ENCODE assay signal across 9 cellular contexts in the genomic region with DNA sequence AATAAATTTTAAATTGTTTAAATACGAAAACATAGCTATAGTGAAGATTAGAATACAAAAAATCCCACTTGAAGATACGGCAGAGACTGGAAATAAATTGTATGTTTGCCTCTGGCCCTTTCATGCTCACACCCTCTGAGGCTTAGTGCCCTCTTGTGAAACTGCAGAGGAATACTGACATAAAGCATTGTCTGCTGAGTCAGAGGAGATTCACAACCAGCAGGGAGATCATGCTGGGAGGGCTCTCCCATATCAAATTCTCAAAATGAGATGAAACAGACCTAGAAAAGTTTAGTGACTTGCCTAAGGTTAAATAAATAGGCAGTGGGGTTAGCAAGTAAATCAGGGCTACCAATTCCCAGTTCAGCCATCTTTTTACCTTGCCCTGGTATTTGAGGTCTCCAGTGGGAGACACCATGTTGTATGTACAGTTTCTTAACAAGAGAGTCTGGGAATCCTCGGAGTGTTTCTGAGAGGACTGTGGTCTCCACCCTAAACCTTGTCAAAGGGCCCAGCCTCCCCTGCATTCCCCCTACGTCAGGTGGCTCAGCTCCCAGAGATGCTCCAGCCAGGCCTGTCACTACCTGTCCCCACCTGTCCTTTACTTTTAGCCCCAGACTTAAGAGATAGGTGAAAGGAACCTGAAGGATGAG.
DNase-seq lines count a peak whose midpoint lies in the region; ATAC-seq and TF ChIP-seq lines count a peak whose summit lies in the region.
"Had no signal": no experiment of that assay in that cellular context is flagged by ENCODE, and none has a peak within 500 bp of the region (broad histone marks: within the 10 kb centered on the region; RNA-seq: fewer than 3 reads in every experiment).

No MANE protein-coding gene starts in this region.

- H3K27me3 Mint-ChIP-seq in activated naive CD8-positive, alpha-beta T cell treated with anti-CD3 and anti-CD28 coated beads, Interleukin-2, amount 10 ng/mL, durations not matched to agents 7 days and 5 days: no peaks in the 10 kb centered on the region
- no peaks in the 10 kb centered on the region for H3K27me3 Mint-ChIP-seq in activated naive CD8-positive, alpha-beta T cell treated with anti-CD3 and anti-CD28 coated beads for 36 hours
- H3K27me3 Mint-ChIP-seq: activated CD8-positive, alpha-beta T cell treated with anti-CD3 and anti-CD28 coated beads for 36 hours had no signal

- H3K4me3 ChIP-seq in SJSA1 (no peak overlapping the region), fibroblast of villous mesenchyme (ENCODE audit: low read depth, low read length) (no peak overlapping the region), upper lobe of right lung (no peak overlapping the region)

- H3K36me3 ChIP-seq in SJSA1 (no peaks in the 10 kb centered on the region), upper lobe of right lung (no peaks in the 10 kb centered on the region)

- H3K9me3 ChIP-seq in SJSA1 (replicated peaks): no peaks in the 10 kb centered on the region
- H3K9me3 ChIP-seq in upper lobe of right lung: no peaks in the 10 kb centered on the region

- TF ChIP-seq CTCF in fibroblast of villous mesenchyme (IDR thresholded peaks at IDR 0.05; ENCODE audit: insufficient read depth, low read depth, low read length) (peak; percentile 32), upper lobe of right lung (IDR thresholded peaks at IDR 0.05) (peak; percentile 16)

- ATAC-seq in activated naive CD8-positive, alpha-beta T cell treated with anti-CD3 and anti-CD28 coated beads, Interleukin-2, amount 10 ng/mL, durations not matched to agents 7 days and 5 days (ENCODE audit: low read depth): no peak
- ATAC-seq in upper lobe of right lung (peak; percentile 66), GM18505 (IDR thresholded peaks at IDR 0.05; ENCODE audit: unreplicated experiment) (no peak)
- ATAC-seq: activated CD8-positive, alpha-beta T cell treated with anti-CD3 and anti-CD28 coated beads for 36 hours had no signal

- no peaks in the 10 kb centered on the region for H3K27me3 ChIP-seq in SJSA1 (replicated peaks)
- no peaks in the 10 kb centered on the region for H3K27me3 ChIP-seq in upper lobe of right lung

- no peak for DNase-seq in activated naive CD8-positive, alpha-beta T cell treated with anti-CD3 and anti-CD28 coated beads, Interleukin-2, amount 10 ng/mL, durations not matched to agents 7 days and 5 days
- no peak for DNase-seq in activated naive CD8-positive, alpha-beta T cell treated with anti-CD3 and anti-CD28 coated beads for 36 hours
- peak; percentile 42 to 43 for DNase-seq in SJSA1 (ENCODE audit: low read depth in 1 of 2, low spot score in 2 of 2)
- DNase-seq in fibroblast of villous mesenchyme (ENCODE audit: low read depth): peak; percentile 86
- no peak for DNase-seq in upper lobe of right lung
- DNase-seq in posterior cingulate gyrus: no peak
- DNase-seq in activated CD8-positive, alpha-beta memory T cell treated with anti-CD3 and anti-CD28 coated beads, Interleukin-2, amount 50 U/mL, for 4 hours: no peak
- DNase-seq: activated CD8-positive, alpha-beta T cell treated with anti-CD3 and anti-CD28 coated beads for 36 hours had no signal

- H3K27ac ChIP-seq in SJSA1 (peak overlapping the region; percentile 44), upper lobe of right lung (no peak overlapping the region)

- H3K4me3 Mint-ChIP-seq in activated naive CD8-positive, alpha-beta T cell treated with anti-CD3 and anti-CD28 coated beads, Interleukin-2, amount 10 ng/mL, durations not matched to agents 7 days and 5 days: no peak overlapping the region
- no peak overlapping the region for H3K4me3 Mint-ChIP-seq in activated naive CD8-positive, alpha-beta T cell treated with anti-CD3 and anti-CD28 coated beads for 36 hours
- H3K4me3 Mint-ChIP-seq: activated CD8-positive, alpha-beta T cell treated with anti-CD3 and anti-CD28 coated beads for 36 hours had no signal

- H3K4me1 ChIP-seq in SJSA1 (replicated peaks) (peaks cover 16% of the 10 kb centered on the region), upper lobe of right lung (no peaks in the 10 kb centered on the region)

- intact Hi-C loops in upper lobe of right lung (cut with DNase I) (no loop called here), posterior cingulate gyrus (cut with DNase I) (no loop called here)

- H3K36me3 Mint-ChIP-seq in activated naive CD8-positive, alpha-beta T cell treated with anti-CD3 and anti-CD28 coated beads, Interleukin-2, amount 10 ng/mL, durations not matched to agents 7 days and 5 days: peaks cover 30% of the 10 kb centered on the region
- H3K36me3 Mint-ChIP-seq in activated naive CD8-positive, alpha-beta T cell treated with anti-CD3 and anti-CD28 coated beads for 36 hours: peaks cover 24% of the 10 kb centered on the region

- no peak for TF ChIP-seq POLR2A in GM18505 (IDR thresholded peaks at IDR 0.05; ENCODE audit: borderline replicate concordance, extremely low read depth, insufficient read depth, insufficient read length)

- POLR2A ChIA-PET in activated naive CD8-positive, alpha-beta T cell treated with anti-CD3 and anti-CD28 coated beads, Interleukin-2, amount 10 ng/mL, durations not matched to agents 7 days and 5 days (lab: Charles Lee): no interaction called here

- no peaks in the 10 kb centered on the region for H3K9me3 Mint-ChIP-seq in activated naive CD8-positive, alpha-beta T cell treated with anti-CD3 and anti-CD28 coated beads, Interleukin-2, amount 10 ng/mL, durations not matched to agents 7 days and 5 days
- H3K9me3 Mint-ChIP-seq in activated naive CD8-positive, alpha-beta T cell treated with anti-CD3 and anti-CD28 coated beads for 36 hours: no peaks in the 10 kb centered on the region
- H3K9me3 Mint-ChIP-seq: activated CD8-positive, alpha-beta T cell treated with anti-CD3 and anti-CD28 coated beads for 36 hours had no signal

- H3K4me1 Mint-ChIP-seq in activated naive CD8-positive, alpha-beta T cell treated with anti-CD3 and anti-CD28 coated beads, Interleukin-2, amount 10 ng/mL, durations not matched to agents 7 days and 5 days: peaks cover 19% of the 10 kb centered on the region
- peaks cover 20% of the 10 kb centered on the region for H3K4me1 Mint-ChIP-seq in activated naive CD8-positive, alpha-beta T cell treated with anti-CD3 and anti-CD28 coated beads for 36 hours

- H3K27ac Mint-ChIP-seq in activated naive CD8-positive, alpha-beta T cell treated with anti-CD3 and anti-CD28 coated beads, Interleukin-2, amount 10 ng/mL, durations not matched to agents 7 days and 5 days: peak overlapping the region; percentile 34
- no peak overlapping the region for H3K27ac Mint-ChIP-seq in activated naive CD8-positive, alpha-beta T cell treated with anti-CD3 and anti-CD28 coated beads for 36 hours
- H3K27ac Mint-ChIP-seq: activated CD8-positive, alpha-beta T cell treated with anti-CD3 and anti-CD28 coated beads for 36 hours had no signal

Comparison
In these comparisons a context has a peak if more than half of its experiments do, and no peak if none do; other contexts are left out.
1. DNase-seq: peak in SJSA1 (2 of 2) and fibroblast of villous mesenchyme (single experiment); none in activated naive CD8-positive, alpha-beta T cell treated with anti-CD3 and anti-CD28 coated beads, Interleukin-2, amount 10 ng/mL, durations not matched to agents 7 days and 5 days (single experiment), activated naive CD8-positive, alpha-beta T cell treated with anti-CD3 and anti-CD28 coated beads for 36 hours (single experiment), upper lobe of right lung (single experiment), posterior cingulate gyrus (0 of 10) and activated CD8-positive, alpha-beta memory T cell treated with anti-CD3 and anti-CD28 coated beads, Interleukin-2, amount 50 U/mL, for 4 hours (single experiment).